In the genomic region with DNA sequence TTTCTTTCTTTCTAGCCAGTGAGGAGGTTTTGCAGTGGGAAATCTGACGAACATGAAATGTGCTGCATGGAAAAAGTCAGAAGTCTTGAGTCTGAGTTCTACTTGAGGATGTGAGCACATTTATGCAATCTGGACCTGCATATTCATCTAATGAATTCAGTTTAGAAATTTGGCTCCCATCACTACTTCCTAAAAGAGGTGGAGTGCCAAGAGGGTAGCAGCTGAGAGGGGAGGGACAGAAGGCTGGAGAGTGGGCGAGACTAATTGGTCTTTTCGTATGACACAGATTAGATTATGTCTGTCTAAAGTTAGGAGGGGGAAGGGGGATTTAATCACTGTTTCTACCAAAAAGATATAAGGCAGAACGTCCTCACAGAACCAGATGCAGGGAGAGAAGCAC, we compare ENCODE assay signal across 17 cellular contexts.
"Had no signal": no experiment of that assay in that cellular context is flagged by ENCODE, and none has a peak within 500 bp of the region (broad histone marks: within the 10 kb centered on the region; RNA-seq: fewer than 3 reads in every experiment).

No MANE protein-coding gene starts in this region.

- H3K9me3 ChIP-seq: testis, upper lobe of right lung had no signal

- H3K36me3 ChIP-seq: upper lobe of right lung had no signal

- H3K4me3 Mint-ChIP-seq: endodermal cell; naive thymus-derived CD8-positive, alpha-beta T cell had no signal

- H3K27ac ChIP-seq: psoas muscle, testis, upper lobe of right lung had no signal

- FAIRE-seq: frontal cortex had no signal

- H3K9me3 Mint-ChIP-seq: endodermal cell had no signal

- H3K4me1 Mint-ChIP-seq: endodermal cell; naive thymus-derived CD8-positive, alpha-beta T cell had no signal

- H3K4me1 ChIP-seq: psoas muscle, testis, upper lobe of right lung had no signal

- H3K27me3 ChIP-seq: testis, upper lobe of right lung had no signal

- H3K27ac Mint-ChIP-seq: endodermal cell; naive thymus-derived CD8-positive, alpha-beta T cell had no signal

- H3K36me3 Mint-ChIP-seq: naive thymus-derived CD8-positive, alpha-beta T cell had no signal

- H3K4me3 ChIP-seq: lung, psoas muscle, testis, upper lobe of right lung had no signal

- ATAC-seq: naive thymus-derived CD8-positive, alpha-beta T cell; psoas muscle; upper lobe of right lung had no signal

- DNase-seq: activated CD4-positive, alpha-beta T cell treated with anti-CD3 and anti-CD28 coated beads, Interleukin-2, amount 50 U/mL, for 1 hour; activated naive CD4-positive, alpha-beta T cell treated with anti-CD3 and anti-CD28 coated beads, Interleukin-2, amount 50 U/mL, for 16 hours; activated T-cell treated with anti-CD3 and anti-CD28 coated beads, Interleukin-2, amount 50 U/mL, for 1 hour; dermis blood vessel endothelial cell; endodermal cell; erythroblast; hippocampal formation; kidney glomerular epithelial cell; naive thymus-derived CD8-positive, alpha-beta T cell; nucleus accumbens; psoas muscle; stimulated activated CD4-positive, alpha-beta T cell treated with anti-CD3 and anti-CD28 coated beads, Interleukin-2, amount 100 ng/mL, for 48 hours; stimulated activated naive CD4-positive, alpha-beta T cell treated with Interleukin-2 at 50 U/mL for 16 hours; testis; upper lobe of right lung had no signal
